In genomic region chr4:51880016-51880915, GRCh38 we compare ENCODE assay signal across 17 cellular contexts. TPM values are rescaled to one million over a fixed set of nuclear protein-coding genes. Genes with fewer than 3 reads are reported as not detected.
DNase-seq lines count a peak whose midpoint lies in the region; ATAC-seq and TF ChIP-seq lines count a peak whose summit lies in the region.
"Had no signal": no experiment of that assay in that cellular context is flagged by ENCODE, and none has a peak within 500 bp of the region (broad histone marks: within the 10 kb centered on the region; RNA-seq: fewer than 3 reads in every experiment).

No MANE protein-coding gene starts in this region.

- ATAC-seq in stimulated activated effector memory CD8-positive, alpha-beta T cell treated with anti-CD3 and anti-CD28 coated beads, Interleukin-12 subunit alpha, Interleukin-12 subunit beta, amount 100 ng/mL, for 72 hours = peak; percentile 40
- no peak for ATAC-seq in GM21619 (IDR thresholded peaks at IDR 0.05; ENCODE audit: unreplicated experiment)

- H3K9me3 Mint-ChIP-seq in HFFc6 (no peaks in the 10 kb centered on the region), chondrocyte (ENCODE audit: low read depth) (no peaks in the 10 kb centered on the region)
- H3K9me3 Mint-ChIP-seq in stimulated activated effector memory CD8-positive, alpha-beta T cell treated with anti-CD3 and anti-CD28 coated beads, Interleukin-12 subunit alpha, Interleukin-12 subunit beta, amount 100 ng/mL, for 72 hours = no peaks in the 10 kb centered on the region

- DNase-seq in HFFc6 (no peak), chondrocyte (ENCODE audit: low spot score) (no peak), kidney tubule cell (ENCODE audit: low spot score) (peak; percentile 34), midbrain (lab: John Stamatoyannopoulos, UW) (no peak)
- DNase-seq in stimulated activated effector memory CD8-positive, alpha-beta T cell treated with anti-CD3 and anti-CD28 coated beads, Interleukin-12 subunit alpha, Interleukin-12 subunit beta, amount 100 ng/mL, for 72 hours (ENCODE audit: low spot score in 2 of 2) = no peak
- DNase-seq in activated naive CD4-positive, alpha-beta T cell (lab: John Stamatoyannopoulos, UW) = no peak
- DNase-seq: AML-193, DMS 273 treated with DMSO at 0.1 percent for 48 hours, GF-D8, GOT3, KG1, NCI-H1436, NCI-H2029, NCI-H2171 treated with DMSO at 0.1 percent for 48 hours, NCI-H446 treated with DMSO at 0.1 percent for 48 hours had no signal

- H3K27me3 Mint-ChIP-seq in HFFc6 (ENCODE audit: insufficient read depth) = peaks cover 2% of the 10 kb centered on the region
- H3K27me3 Mint-ChIP-seq in chondrocyte (ENCODE audit: low read depth) = no peaks in the 10 kb centered on the region

- peak overlapping the region; percentile 29; the same call in 1 of the 2 replicates for H3K27ac Mint-ChIP-seq in HFFc6
- H3K27ac Mint-ChIP-seq in chondrocyte (ENCODE audit: unreplicated experiment) = peak overlapping the region; percentile 27
- no peak overlapping the region for H3K27ac Mint-ChIP-seq in stimulated activated effector memory CD8-positive, alpha-beta T cell treated with anti-CD3 and anti-CD28 coated beads, Interleukin-12 subunit alpha, Interleukin-12 subunit beta, amount 100 ng/mL, for 72 hours

- peaks cover 8% of the 10 kb centered on the region for H3K4me1 Mint-ChIP-seq in HFFc6 (ENCODE audit: low read depth)
- no peaks in the 10 kb centered on the region for H3K4me1 Mint-ChIP-seq in chondrocyte (ENCODE audit: low read depth)
- peaks cover 6% of the 10 kb centered on the region for H3K4me1 Mint-ChIP-seq in stimulated activated effector memory CD8-positive, alpha-beta T cell treated with anti-CD3 and anti-CD28 coated beads, Interleukin-12 subunit alpha, Interleukin-12 subunit beta, amount 100 ng/mL, for 72 hours
- H3K4me1 Mint-ChIP-seq: CD14-positive monocyte had no signal

- H3K4me3 Mint-ChIP-seq in HFFc6 (no peak overlapping the region), chondrocyte (ENCODE audit: unreplicated experiment) (no peak overlapping the region)
- H3K4me3 Mint-ChIP-seq in stimulated activated effector memory CD8-positive, alpha-beta T cell treated with anti-CD3 and anti-CD28 coated beads, Interleukin-12 subunit alpha, Interleukin-12 subunit beta, amount 100 ng/mL, for 72 hours = no peak overlapping the region
- H3K4me3 Mint-ChIP-seq: CD14-positive monocyte had no signal

- no peak for TF ChIP-seq CTCF in HFFc6 (IDR thresholded peaks at IDR 0.05)
- no peak for TF ChIP-seq CTCF in chondrocyte (IDR thresholded peaks at IDR 0.05)

- H3K36me3 Mint-ChIP-seq in HFFc6 (ENCODE audit: low read depth) (peaks cover 23% of the 10 kb centered on the region), chondrocyte (ENCODE audit: low read depth) (peaks cover 31% of the 10 kb centered on the region)
- H3K36me3 Mint-ChIP-seq in stimulated activated effector memory CD8-positive, alpha-beta T cell treated with anti-CD3 and anti-CD28 coated beads, Interleukin-12 subunit alpha, Interleukin-12 subunit beta, amount 100 ng/mL, for 72 hours = peaks cover 50% of the 10 kb centered on the region

RNA-seq across cellular contexts. Expression of gene DCUN1D4, which starts 37.3 kb away (rescaled TPM):
- total RNA-seq in HFFc6 (2021; fragmentation: NEBNext Ultra II Directional; extraction: Animal tissue kit (Norgen Biotek cat#: 25700)) = 10 to 100 TPM; 41.0 to 55.1 (median 47.1) TPM
- total RNA-seq in chondrocyte = 51.8 to 74.9 TPM (median 69.3 TPM) in 3 replicates
